In genomic region chr18:61870151-61870550, GRCh38 we compare ENCODE assay signal across 12 cellular contexts. TPM values are rescaled to one million over a fixed set of nuclear protein-coding genes. Genes with fewer than 3 reads are reported as not detected.
DNase-seq lines count a peak whose midpoint lies in the region; ATAC-seq and TF ChIP-seq lines count a peak whose summit lies in the region.
"Had no signal": no experiment of that assay in that cellular context is flagged by ENCODE, and none has a peak within 500 bp of the region (broad histone marks: within the 10 kb centered on the region; RNA-seq: fewer than 3 reads in every experiment).

No MANE protein-coding gene starts in this region.

- H3K27ac ChIP-seq in BLaER1 (no peak overlapping the region), IMR-90 (ENCODE audit: insufficient read depth, low read length) (peak overlapping the region; percentile 14; the same call in 1 of the 2 replicates)
- H3K27ac ChIP-seq: SK-N-MC had no signal

- peaks cover 18 to 44% of the 10 kb centered on the region in 2 experiments for H3K79me1 ChIP-seq in IMR-90 (ENCODE audit: low read depth in 1 of 2, low read length in 2 of 2)

- peak overlapping the region; percentile 15; the same call in 1 of the 2 replicates for H3K18ac ChIP-seq in IMR-90 (ENCODE audit: low read depth, low read length)

- POLR2A ChIA-PET in IMR-90 (lab: Charles Lee; ENCODE audit: unreplicated experiment), result no interaction called here

- H3K9me3 ChIP-seq in BLaER1, result no peaks in the 10 kb centered on the region
- no peaks in the 10 kb centered on the region for H3K9me3 ChIP-seq in IMR-90 (ENCODE audit: control insufficient read depth, insufficient read depth, low read length)
- no peaks in the 10 kb centered on the region for H3K9me3 ChIP-seq in mucosa of descending colon

- peak overlapping the region; percentile 17 to 86 for H4K8ac ChIP-seq in IMR-90 (ENCODE audit: low read depth in 2 of 2, low read length in 2 of 2)

- peak overlapping the region; percentile 18 for H2AK9ac ChIP-seq in IMR-90 (replicated peaks; ENCODE audit: low read depth, low read length, poor library complexity)

- dilution Hi-C loops in IMR-90 (cut with HindIII; ENCODE audit: low sequenced_read_pairs, unreplicated experiment), result no loop called here

- H2BK15ac ChIP-seq in IMR-90 (ENCODE audit: low read depth, low read length), result peak overlapping the region; percentile 71; the same call in 2 of the 3 replicates

- peak overlapping the region; percentile 90 for H3K14ac ChIP-seq in IMR-90 (replicated peaks; ENCODE audit: low read depth, low read length)

- in situ Hi-C loops in IMR-90 (cut with MboI; ENCODE audit: low sequenced_read_pairs), result no loop called here

- peak overlapping the region; percentile 94 for H3K4ac ChIP-seq in IMR-90 (ENCODE audit: low read depth, low read length)

- H3K27me3 ChIP-seq in BLaER1 (no peaks in the 10 kb centered on the region), IMR-90 (ENCODE audit: control insufficient read depth, insufficient read depth, low read length) (no peaks in the 10 kb centered on the region)

- peak overlapping the region; percentile 88 for H2AFZ ChIP-seq in IMR-90 (replicated peaks; ENCODE audit: low read length, poor library complexity)

- H3K4me3 ChIP-seq in BLaER1 (no peak overlapping the region), IMR-90 (ENCODE audit: insufficient read depth, low read depth, low read length) (no peak overlapping the region), mucosa of descending colon (no peak overlapping the region)
- H3K4me3 ChIP-seq: SK-N-MC had no signal

- peak overlapping the region; percentile 86 for H3K56ac ChIP-seq in IMR-90 (ENCODE audit: extremely low read depth, insufficient read depth, low read length)

- H3K4me2 ChIP-seq in BLaER1 (peak overlapping the region; percentile 53), IMR-90 (ENCODE audit: low read depth, low read length) (peak overlapping the region; percentile 76)

- DNase-seq in IMR-90 (peak; percentile 92), dermis blood vessel endothelial cell (peak; percentile 65), mucosa of descending colon (peak in 1 of 3 donors; percentile 18), Ammon's horn (ENCODE audit: low spot score) (no peak), head of caudate nucleus (no peak), NCI-H2081 (lab: John Stamatoyannopoulos, UW) (no peak)
- DNase-seq: activated naive CD8-positive, alpha-beta T cell treated with anti-CD3 and anti-CD28 coated beads for 36 hours; NCI-H1105 treated with DMSO at 0.1 percent for 48 hours had no signal

- H3K4me1 ChIP-seq in BLaER1 (peaks cover 16% of the 10 kb centered on the region), IMR-90 (ENCODE audit: control insufficient read depth, insufficient read depth, low read length) (peaks cover 11% of the 10 kb centered on the region), mucosa of descending colon (ENCODE audit: low read depth) (peaks cover 2% of the 10 kb centered on the region)

- TF ChIP-seq CTCF in IMR-90 (conservative IDR thresholded peaks at IDR 0.05; ENCODE audit: low read depth, low read length) (no peak), mucosa of descending colon (IDR thresholded peaks at IDR 0.05) (no peak)

- H2BK20ac ChIP-seq in IMR-90 (ENCODE audit: low read depth, low read length), result peak overlapping the region; percentile 72; the same call in 1 of the 2 replicates

- H4K5ac ChIP-seq in IMR-90 (ENCODE audit: low read depth, low read length), result peak overlapping the region; percentile 36; the same call in 1 of the 2 replicates

- no peak for TF ChIP-seq RAD21 in IMR-90 (IDR thresholded peaks at IDR 0.05; ENCODE audit: low read length)

- H3K9ac ChIP-seq in BLaER1, result no peak overlapping the region
- H3K9ac ChIP-seq in IMR-90 (ENCODE audit: low read depth, low read length), result no peak overlapping the region

- peak overlapping the region; percentile 60 for H3K23ac ChIP-seq in IMR-90 (ENCODE audit: low read depth, low read length)

- no peak overlapping the region for H2AK5ac ChIP-seq in IMR-90 (ENCODE audit: low read depth, low read length)

- WGBS in IMR-90 (ENCODE audit: extremely low coverage in 2 of 2, insufficient read length in 1 of 2), 2 experiments, result no CpG with 5 or more reads among the region's 8 CpGs

- ATAC-seq in IMR-90 (ENCODE audit: low read depth) (peak; percentile 82), mucosa of descending colon (peak; percentile 41), HG02981 (IDR thresholded peaks at IDR 0.05; ENCODE audit: unreplicated experiment) (no peak)
- ATAC-seq: activated CD4-positive, CD25-positive, alpha-beta regulatory T cell treated with anti-CD3 and anti-CD28 coated beads, Interleukin-2, amount 50 U/mL, for 24 hours had no signal

- H2BK5ac ChIP-seq in IMR-90 (ENCODE audit: low read depth, low read length, poor library complexity, severe bottlenecking), result peak overlapping the region; percentile 23

- peak overlapping the region; percentile 86 for H4K91ac ChIP-seq in IMR-90 (ENCODE audit: insufficient read depth, low read depth, low read length)

- TF ChIP-seq POLR2A in IMR-90 (IDR thresholded peaks at IDR 0.05; ENCODE audit: low read depth, low read length), result no peak

- peak overlapping the region; percentile 88 for H2BK120ac ChIP-seq in IMR-90 (ENCODE audit: low read depth, low read length)

- BruUV-seq in IMR-90 (replicated peaks; lab: Mats Ljungman, UMichigan), result no TSS peak

- CTCF ChIA-PET in IMR-90 (lab: Yijun Ruan, JAX), result interaction anchor here (1.1 to 1.5 kb wide), 2 partner anchors 14 to 261 kb away, joined by 3 read pairs; no protein-coding TSS in a partner anchor

- no peaks in the 10 kb centered on the region for H3K36me3 ChIP-seq in BLaER1
- peaks cover 4% of the 10 kb centered on the region; the same call in 1 of the 2 replicates for H3K36me3 ChIP-seq in IMR-90 (ENCODE audit: control insufficient read depth, insufficient read depth, low read length)
- no peaks in the 10 kb centered on the region for H3K36me3 ChIP-seq in mucosa of descending colon (ENCODE audit: low read depth)

- H4K20me1 ChIP-seq in BLaER1, result no peaks in the 10 kb centered on the region
- peaks cover 8% of the 10 kb centered on the region; the same call in 1 of the 2 replicates for H4K20me1 ChIP-seq in IMR-90 (ENCODE audit: insufficient read depth, low read length)

- intact Hi-C loops in IMR-90 (cut with micrococcal nuclease), result no loop called here
- intact Hi-C loops in mucosa of descending colon (cut with DNase I, micrococcal nuclease), result no loop called here
- intact Hi-C loops in head of caudate nucleus (cut with DNase I), result no loop called here

- H3K9me1 ChIP-seq in IMR-90 (ENCODE audit: insufficient read depth, low read length), result peaks cover 18% of the 10 kb centered on the region

TF ChIP-seq in IMR-90, 13 proteins besides CTCF, POLR2A, EP300 and RAD21:
- no peak for TF ChIP-seq FOS (IDR thresholded peaks at IDR 0.05; ENCODE audit: low read depth, low read length)
- no peak for TF ChIP-seq CHD1 (IDR thresholded peaks at IDR 0.05; ENCODE audit: low read depth, low read length)
- no peak for TF ChIP-seq SMC3 (IDR thresholded peaks at IDR 0.05; ENCODE audit: low read depth, low read length)
- peak; percentile 66; the same call in 1 of the 2 replicates for TF ChIP-seq MXI1 (IDR thresholded peaks at IDR 0.05; ENCODE audit: borderline replicate concordance, low read depth, low read length)
- no peak for TF ChIP-seq ELK1 (IDR thresholded peaks at IDR 0.05; ENCODE audit: borderline replicate concordance, low read depth, low read length)
- TF ChIP-seq MAZ (IDR thresholded peaks at IDR 0.05; ENCODE audit: borderline replicate concordance, low read depth, low read length), result no peak
- TF ChIP-seq RCOR1 (IDR thresholded peaks at IDR 0.05; ENCODE audit: insufficient replicate concordance, low read length), result no peak
- no peak for TF ChIP-seq BHLHE40 (IDR thresholded peaks at IDR 0.05; ENCODE audit: low read depth, low read length)
- TF ChIP-seq USF2 (IDR thresholded peaks at IDR 0.05; ENCODE audit: low read depth, low read length), result peak; percentile 81
- no peak for TF ChIP-seq RFX5 (IDR thresholded peaks at IDR 0.05; ENCODE audit: low read depth, low read length)
- TF ChIP-seq NFE2L2 (IDR thresholded peaks at IDR 0.05; ENCODE audit: low read depth, low read length), result no peak
- no peak for TF ChIP-seq MAFK (IDR thresholded peaks at IDR 0.05; ENCODE audit: low read depth, low read length)

RNA-seq across cellular contexts. Expression of gene RNF152, which starts 22.7 kb away (rescaled TPM):
- total RNA-seq in IMR-90 (2012; rRNA removed) (18.5 and 18.9 TPM in 2 replicates), dermis blood vessel endothelial cell (88.8 and 91.2 TPM in 2 replicates), mucosa of descending colon (10 to 100 TPM; 61.0 to 99.8 (median 98.0) TPM)
- 7.5 and 8.3 TPM in 2 replicates for polyA plus RNA-seq in IMR-90 (2012; rRNA removed)
- 3.1 and 9.0 TPM in 2 replicates for polyA plus RNA-seq in IMR-90 (2012; cell fraction: cytosol; rRNA removed)
- 5.7 and 10.6 TPM in 2 replicates for polyA plus RNA-seq in IMR-90 (2012; cell fraction: nucleus; rRNA removed; ENCODE audit: low replicate concordance)

Comparison
In these comparisons a context has a peak if more than half of its experiments do, and no peak if none do; other contexts are left out.
1. DNase-seq: peak in IMR-90 (single experiment) and dermis blood vessel endothelial cell (single experiment); none in Ammon's horn (single experiment), head of caudate nucleus (0 of 42) and NCI-H2081 (0 of 2).